ENCODE assay signal across 8 cellular contexts in genomic region chr1:7940745-7941436, GRCh38. TPM values are rescaled to one million over a fixed set of nuclear protein-coding genes. Genes with fewer than 3 reads are reported as not detected.
DNase-seq lines count a peak whose midpoint lies in the region; ATAC-seq and TF ChIP-seq lines count a peak whose summit lies in the region.

Gene TNFRSF9 (minus strand): TSS chr1:7940839. CDS start chr1:7939994, 845 bp downstream.

- peak within 1 kb of the TSS in 7 of 8 donors; percentile 75 to 96 (median 87) for H3K27ac Mint-ChIP-seq in CD8-positive, alpha-beta memory T cell
- H3K27ac Mint-ChIP-seq in natural killer cell = peak within 1 kb of the TSS; percentile 58 to 89

- DNase-seq in CD8-positive, alpha-beta memory T cell = peak in 4 of 5 donors; percentile 30 to 76 (median 60)
- DNase-seq in RWPE1 (ENCODE audit: low spot score) (peak; percentile 57), natural killer cell (peak; percentile 69), NCI-H2196 (lab: John Stamatoyannopoulos, UW; ENCODE audit: unreplicated experiment) (no peak), NCI-H510A treated with DMSO at 0.1 percent for 48 hours (lab: John Stamatoyannopoulos, UW) (no peak)
- peak; percentile 87 for DNase-seq in activated naive CD4-positive, alpha-beta T cell treated with Interleukin-2 at 50 U/mL for 16 hours

- no peak for TF ChIP-seq CTCF in RWPE1 (conservative IDR thresholded peaks at IDR 0.05; ENCODE audit: low read depth)
- no peak for TF ChIP-seq CTCF in natural killer cell (IDR thresholded peaks at IDR 0.05)

- intact Hi-C loops in natural killer cell (cut with micrococcal nuclease) = loop anchor here (2.0 kb wide), 1 partner anchor 38 kb away; no protein-coding TSS in a partner anchor

- H3K9me3 Mint-ChIP-seq in CD8-positive, alpha-beta memory T cell = no peaks in the 10 kb centered on the region
- H3K9me3 Mint-ChIP-seq in natural killer cell = no peaks in the 10 kb centered on the region

- H3K4me3 Mint-ChIP-seq in CD8-positive, alpha-beta memory T cell = peak within 1 kb of the TSS; percentile 76 to 87 (median 82)
- H3K4me3 Mint-ChIP-seq in natural killer cell = peak within 1 kb of the TSS; percentile 87

- peaks cover 8 to 29% of the 10 kb centered on the region in 2 donors for H3K27me3 Mint-ChIP-seq in CD8-positive, alpha-beta memory T cell
- no peaks in the 10 kb centered on the region for H3K27me3 Mint-ChIP-seq in natural killer cell (ENCODE audit: low read depth in 2 of 2)

- H3K27ac ChIP-seq in CD8-positive, alpha-beta memory T cell (ENCODE audit: low read depth, low read length) = no peak within 1 kb of the TSS
- no peak within 1 kb of the TSS for H3K27ac ChIP-seq in RWPE1

- no peaks in the 10 kb centered on the region for H3K36me3 ChIP-seq in CD8-positive, alpha-beta memory T cell (ENCODE audit: insufficient read depth, low read length)

- POLR2A ChIA-PET in CD8-positive, alpha-beta memory T cell (lab: Charles Lee) = interaction anchor here (0.6 kb wide), 1 partner anchor 26 kb away, joined by 11 read pairs; no protein-coding TSS in a partner anchor
- POLR2A ChIA-PET in RWPE1 (lab: Yijun Ruan, JAX; ENCODE audit: low non-redundant PET) = no interaction called here

- peaks cover 52 to 65% (median 63%) of the 10 kb centered on the region in 3 donors for H3K4me1 Mint-ChIP-seq in CD8-positive, alpha-beta memory T cell
- peaks cover 50 to 52% of the 10 kb centered on the region in 2 donors for H3K4me1 Mint-ChIP-seq in natural killer cell

- H3K4me3 ChIP-seq in CD8-positive, alpha-beta memory T cell (ENCODE audit: low read length) = no peak within 1 kb of the TSS

- CTCF ChIA-PET in CD8-positive, alpha-beta memory T cell (lab: Charles Lee) = interaction anchor here (0.8 to 2.3 kb wide), 9 partner anchors 9 to 44 kb away, joined by 3 to 9 read pairs (median 3); partner anchors contain the start of gene PARK7
- CTCF ChIA-PET in RWPE1 (lab: Yijun Ruan, JAX) = no interaction called here

- ATAC-seq in natural killer cell (peak; percentile 84 to 88 (median 86)), GM21390 (IDR thresholded peaks at IDR 0.05; ENCODE audit: unreplicated experiment) (no peak), GM18873 (IDR thresholded peaks at IDR 0.05; ENCODE audit: low FRiP score, unreplicated experiment) (no peak)

- H3K27me3 ChIP-seq in CD8-positive, alpha-beta memory T cell (ENCODE audit: insufficient read depth, low read length, poor library complexity, severe bottlenecking) = no peaks in the 10 kb centered on the region

- no peaks in the 10 kb centered on the region for H3K36me3 Mint-ChIP-seq in CD8-positive, alpha-beta memory T cell
- no peaks in the 10 kb centered on the region for H3K36me3 Mint-ChIP-seq in natural killer cell

- no peaks in the 10 kb centered on the region for H3K9me3 ChIP-seq in CD8-positive, alpha-beta memory T cell (ENCODE audit: low read length)

- peaks cover 25% of the 10 kb centered on the region for H3K4me1 ChIP-seq in CD8-positive, alpha-beta memory T cell (ENCODE audit: insufficient read depth, low read length)

RNA-seq across cellular contexts. Expression of gene TNFRSF9, which starts in this region (rescaled TPM):
- 100 to 1,000 TPM; 273 to 279 TPM for total RNA-seq in CD8-positive, alpha-beta memory T cell
- polyA plus RNA-seq in CD8-positive, alpha-beta memory T cell = 14.4 TPM
- 1 to 10 TPM; 2.6 to 6.4 (median 4.2) TPM for total RNA-seq in natural killer cell

Comparison
In these comparisons a context has a peak if more than half of its experiments do, and no peak if none do; other contexts are left out.
1. RNA of gene TNFRSF9 (total RNA-seq): 273 to 279 TPM in CD8-positive, alpha-beta memory T cell; 2.6 to 6.4 TPM in natural killer cell; every median in the first group is over 10 times any median in the second.
2. DNase-seq: peak in CD8-positive, alpha-beta memory T cell (4 of 5), RWPE1 (single experiment), activated naive CD4-positive, alpha-beta T cell treated with Interleukin-2 at 50 U/mL for 16 hours (single experiment) and natural killer cell (single experiment); none in NCI-H2196 (single experiment) and NCI-H510A treated with DMSO at 0.1 percent for 48 hours (single experiment).
3. ATAC-seq: peak in natural killer cell (3 of 3); none in GM21390 (single experiment) and GM18873 (single experiment).